In the genomic region with DNA sequence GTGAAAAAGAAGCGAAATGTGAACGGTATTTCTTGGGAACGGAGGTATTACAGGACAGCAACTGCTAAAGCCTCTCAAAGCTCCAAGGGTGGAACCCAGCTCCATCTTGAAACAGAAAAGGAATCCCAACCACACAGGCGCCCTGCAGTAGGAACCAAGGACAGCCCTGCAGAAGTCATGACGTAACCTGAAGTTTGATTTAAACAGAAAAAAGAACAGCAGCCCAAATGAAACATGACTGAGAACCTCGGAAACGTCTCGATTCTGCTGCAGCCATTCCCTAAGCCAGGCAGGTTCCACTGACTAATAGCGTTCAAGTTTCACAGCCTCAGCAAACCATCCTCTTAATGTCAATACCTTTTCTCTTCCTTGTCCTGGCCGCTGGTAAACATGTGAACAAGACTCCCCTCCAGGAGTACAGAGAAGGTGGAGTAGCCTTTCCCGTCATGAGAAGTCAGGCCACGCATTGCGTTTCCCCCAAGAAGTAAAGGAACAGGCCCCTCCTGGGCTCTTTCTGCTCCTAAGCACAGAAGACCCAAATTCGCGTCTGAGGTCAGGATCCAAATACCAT, we compare ENCODE assay signal across 8 cellular contexts. TPM values are rescaled to one million over a fixed set of nuclear protein-coding genes. Genes with fewer than 3 reads are reported as not detected.
DNase-seq lines count a peak whose midpoint lies in the region; ATAC-seq and TF ChIP-seq lines count a peak whose summit lies in the region.

No MANE protein-coding gene starts in this region.

- TF ChIP-seq POLR2A in gastroesophageal sphincter (IDR thresholded peaks at IDR 0.05) (no peak), gastrocnemius medialis (IDR thresholded peaks at IDR 0.05) (no peak)

- WGBS in gastroesophageal sphincter (ENCODE audit: low coverage in 1 of 2), 2 donors, result 39 to 48% methylated on average over 11 to 13 of the region's 15 CpGs

- ATAC-seq in gastroesophageal sphincter (no peak), gastrocnemius medialis (peak; percentile 11 to 18), GM18868 (IDR thresholded peaks at IDR 0.05; ENCODE audit: unreplicated experiment) (no peak), GM21360 (IDR thresholded peaks at IDR 0.05; ENCODE audit: unreplicated experiment) (no peak)

- no peaks in the 10 kb centered on the region for H3K9me3 ChIP-seq in gastroesophageal sphincter
- H3K9me3 ChIP-seq in gastrocnemius medialis, result no peaks in the 10 kb centered on the region

- no peak for DNase-seq in gastrocnemius medialis
- DNase-seq in activated effector memory CD4-positive, alpha-beta T cell treated with Interleukin-2 at 50 U/mL for 16 hours, result no peak
- no peak for DNase-seq in retina

- in situ Hi-C loops in gastrocnemius medialis (cut with MboI; ENCODE audit: low sequenced_read_pairs in 4 of 4), result no loop called here

- no peak for TF ChIP-seq EP300 in gastroesophageal sphincter (IDR thresholded peaks at IDR 0.05)

- peaks cover 0 to 11% of the 10 kb centered on the region in 2 donors for H3K36me3 ChIP-seq in gastroesophageal sphincter
- H3K36me3 ChIP-seq in gastrocnemius medialis, result peaks cover 0 to 9% of the 10 kb centered on the region in 2 donors

- H3K4me3 ChIP-seq in GM12875 (ENCODE audit: low read depth, low read length), result peak overlapping the region; percentile 43
- H3K4me3 ChIP-seq in gastroesophageal sphincter, result peak overlapping the region; percentile 57 to 75
- peak overlapping the region; percentile 62 to 74 (median 72) for H3K4me3 ChIP-seq in gastrocnemius medialis

- H3K4me1 ChIP-seq in gastroesophageal sphincter (peaks cover 12 to 74% (median 14%) of the 10 kb centered on the region in 3 donors), gastrocnemius medialis (peaks cover 51% of the 10 kb centered on the region in 2 donors)

- TF ChIP-seq CTCF in GM12875 (IDR thresholded peaks at IDR 0.05; ENCODE audit: borderline replicate concordance, insufficient read depth, low read depth, low read length), result no peak
- TF ChIP-seq CTCF in VCaP (conservative IDR thresholded peaks at IDR 0.05), result no peak
- TF ChIP-seq CTCF in gastroesophageal sphincter (IDR thresholded peaks at IDR 0.05), result no peak
- no peak for TF ChIP-seq CTCF in gastrocnemius medialis (IDR thresholded peaks at IDR 0.05 in 4 of 5, conservative IDR thresholded peaks at IDR 0.05 in 1 of 5)

- peak overlapping the region; percentile 81 for H3K27ac ChIP-seq in VCaP
- H3K27ac ChIP-seq in gastroesophageal sphincter, result peak overlapping the region; percentile 50 to 90 (median 87)
- peak overlapping the region; percentile 91 to 95 (median 92) for H3K27ac ChIP-seq in gastrocnemius medialis

- H3K27me3 ChIP-seq in gastroesophageal sphincter, result no peaks in the 10 kb centered on the region
- H3K27me3 ChIP-seq in gastrocnemius medialis, result no peaks in the 10 kb centered on the region

- intact Hi-C loops in gastrocnemius medialis (cut with DNase I; ENCODE audit: low total_unique reads), result loop anchor here (1.0 to 10.0 kb wide), 2 partner anchors 90 to 245 kb away; partner anchors contain the start of gene N4BP1

RNA-seq across cellular contexts. Expression of gene SIAH1, which starts 20.1 kb away (rescaled TPM):
- total RNA-seq in gastroesophageal sphincter, result 10 to 100 TPM; 27.2 to 31.8 (median 30.9) TPM
- 10 to 100 TPM; 19.9 to 21.0 (median 20.1) TPM for total RNA-seq in gastrocnemius medialis

Comparison
In these comparisons a context has a peak if more than half of its experiments do, and no peak if none do; other contexts are left out.
1. ATAC-seq: peak in gastrocnemius medialis (2 of 2); none in gastroesophageal sphincter (single experiment), GM18868 (single experiment) and GM21360 (single experiment).
2. Peak in every context shown above with its lines, with median percentiles within 50 percentile points of each other: H3K4me3 ChIP-seq and H3K27ac ChIP-seq.